In genomic region chr12:45990468-45991288, GRCh38 we compare ENCODE assay signal across 1 cellular context.
TF ChIP-seq lines count a peak whose summit lies in the region.

TSS of gene SCAF11 (minus strand) at chr12:45990574. CDS start at chr12:45964167, 26,407 bp downstream.

TF ChIP-seq in K562, 482 proteins besides CTCF, POLR2A, EP300 and RAD21 (continued from another document and continues in another):
- no peak for TF ChIP-seq ZNF318 (IDR thresholded peaks at IDR 0.05; ENCODE audit: borderline replicate concordance in 1 of 2, low read depth in 1 of 2)
- peak; percentile 97 for TF ChIP-seq AFF4 (CRISPR knock-in tag; IDR thresholded peaks at IDR 0.05)
- no peak for TF ChIP-seq HBP1 (CRISPR knock-in tag; IDR thresholded peaks at IDR 0.05)
- TF ChIP-seq ZNF232 (CRISPR knock-in tag; IDR thresholded peaks at IDR 0.05) = peak; percentile 90
- TF ChIP-seq RBFOX2 (IDR thresholded peaks at IDR 0.05; ENCODE audit: low read depth, low read length) = peak; percentile 60
- no peak for TF ChIP-seq KAT2B (IDR thresholded peaks at IDR 0.05; ENCODE audit: low read depth, low read length)
- no peak for TF ChIP-seq PRPF4 (IDR thresholded peaks at IDR 0.05; ENCODE audit: insufficient read depth, low read depth, low read length, poor library complexity, severe bottlenecking)
- TF ChIP-seq TCF3 (CRISPR knock-in tag; IDR thresholded peaks at IDR 0.05) = peak; percentile 53; the same call in 1 of the 2 replicates
- TF ChIP-seq ZNF121 (CRISPR knock-in tag; conservative IDR thresholded peaks at IDR 0.05) = no peak
- no peak for TF ChIP-seq ARID2 (IDR thresholded peaks at IDR 0.05)
- no peak for TF ChIP-seq IRF9 (tag; IDR thresholded peaks at IDR 0.05)
- peak; percentile 96 for TF ChIP-seq L3MBTL2 (IDR thresholded peaks at IDR 0.05)
- TF ChIP-seq ERF (CRISPR knock-in tag; IDR thresholded peaks at IDR 0.05) = no peak
- TF ChIP-seq BACH1 (tag; IDR thresholded peaks at IDR 0.05) = peak; percentile 97
- peak; percentile 80 for TF ChIP-seq JUND (IDR thresholded peaks at IDR 0.05; ENCODE audit: borderline replicate concordance, low read depth, low read length)
- TF ChIP-seq JUND (tag; IDR thresholded peaks at IDR 0.05; ENCODE audit: borderline replicate concordance, low read depth, low read length) = peak; percentile 39; the same call in 1 of the 3 replicates
- peak; percentile 97 for TF ChIP-seq CREB1 (IDR thresholded peaks at IDR 0.05)
- TF ChIP-seq CREB1 (CRISPR knock-in tag; IDR thresholded peaks at IDR 0.05) = peak; percentile 99
- TF ChIP-seq RAD51 (IDR thresholded peaks at IDR 0.05; ENCODE audit: borderline replicate concordance, low read depth) = peak; percentile 83
- TF ChIP-seq MAX (CRISPR knock-in tag; IDR thresholded peaks at IDR 0.05) = peak; percentile 100
- no peak for TF ChIP-seq GATAD2A (IDR thresholded peaks at IDR 0.05)
- TF ChIP-seq PCBP2 (IDR thresholded peaks at IDR 0.05; ENCODE audit: low read depth, low read length, poor library complexity, severe bottlenecking) = no peak
- no peak for TF ChIP-seq NFIX (CRISPR knock-in tag; IDR thresholded peaks at IDR 0.05; ENCODE audit: low read depth)
- TF ChIP-seq PHTF2 (CRISPR knock-in tag; IDR thresholded peaks at IDR 0.05) = no peak
- TF ChIP-seq ZNF830 (CRISPR knock-in tag; IDR thresholded peaks at IDR 0.05) = no peak
- no peak for TF ChIP-seq ZNF316 (IDR thresholded peaks at IDR 0.05)
- TF ChIP-seq ATF4 (CRISPR knock-in tag; IDR thresholded peaks at IDR 0.05) = no peak
- TF ChIP-seq FOSL1 (tag; conservative IDR thresholded peaks at IDR 0.05) = 0 out of 2 replicates have a peak, but pooled peaks have one; percentile 30
- no peak for TF ChIP-seq MCM2 (IDR thresholded peaks at IDR 0.05; ENCODE audit: low read depth)
- TF ChIP-seq ZNF217 (CRISPR knock-in tag; IDR thresholded peaks at IDR 0.05) = 0 out of 2 replicates have a peak, but pooled peaks have one; percentile 17
- no peak for TF ChIP-seq CHD1 (IDR thresholded peaks at IDR 0.05; ENCODE audit: low read length)
- TF ChIP-seq MYNN (IDR thresholded peaks at IDR 0.05) = peak; percentile 24
- no peak for TF ChIP-seq MYNN (CRISPR knock-in tag; IDR thresholded peaks at IDR 0.05)
- TF ChIP-seq SIN3A (IDR thresholded peaks at IDR 0.05; ENCODE audit: borderline replicate concordance in 2 of 2, control insufficient read depth in 1 of 2, low read depth in 2 of 2, low read length in 2 of 2) = peak in 1 of 2 experiments; percentile 53; a peak in 1 of 4 replicates
- peak; percentile 63 for TF ChIP-seq PHF20 (IDR thresholded peaks at IDR 0.05; ENCODE audit: partially characterized antibody)
- peak in 1 of 2 experiments; percentile 47; a peak in 1 of 4 replicates for TF ChIP-seq UBTF (IDR thresholded peaks at IDR 0.05; ENCODE audit: borderline replicate concordance in 1 of 2, low read depth in 2 of 2, low read length in 2 of 2)
- TF ChIP-seq ZBTB9 (CRISPR knock-in tag; IDR thresholded peaks at IDR 0.05) = no peak
- TF ChIP-seq CC2D1A (IDR thresholded peaks at IDR 0.05) = peak; percentile 78
- no peak for TF ChIP-seq RBM39 (optimal IDR thresholded peaks at IDR 0.05; ENCODE audit: low read depth, low read length)
- TF ChIP-seq POLR3G (IDR thresholded peaks at IDR 0.05; ENCODE audit: extremely low read depth, insufficient read length, insufficient replicate concordance) = no peak
- peak; percentile 99 for TF ChIP-seq FOXP1 (CRISPR knock-in tag; IDR thresholded peaks at IDR 0.05)
- no peak for TF ChIP-seq ZNF696 (CRISPR knock-in tag; conservative IDR thresholded peaks at IDR 0.05)
- TF ChIP-seq SP2 (IDR thresholded peaks at IDR 0.05; ENCODE audit: extremely low read depth, low read depth, low read length, poor library complexity, severe bottlenecking) = no peak
